9 cellular contexts compared by ENCODE assay signal in genomic region chr12:122072031-122072970, GRCh38. TPM values are rescaled to one million over a fixed set of nuclear protein-coding genes. Genes with fewer than 3 reads are reported as not detected.
DNase-seq lines count a peak whose midpoint lies in the region; ATAC-seq and TF ChIP-seq lines count a peak whose summit lies in the region.
"Had no signal": no experiment of that assay in that cellular context is flagged by ENCODE, and none has a peak within 500 bp of the region (broad histone marks: within the 10 kb centered on the region; RNA-seq: fewer than 3 reads in every experiment).

No MANE protein-coding gene starts in this region.

- peaks cover 18% of the 10 kb centered on the region for H3K4me1 Mint-ChIP-seq in HFFc6 (ENCODE audit: low read depth)

- no peaks in the 10 kb centered on the region for H3K36me3 Mint-ChIP-seq in HFFc6 (ENCODE audit: low read depth)

- H3K4me3 ChIP-seq in adipocyte (ENCODE audit: low read length): peak overlapping the region; percentile 19
- no peak overlapping the region for H3K4me3 ChIP-seq in testis

- H3K27me3 Mint-ChIP-seq in HFFc6 (ENCODE audit: insufficient read depth): peaks cover 2% of the 10 kb centered on the region; the same call in 1 of the 2 replicates

- TF ChIP-seq POLR2A in testis (IDR thresholded peaks at IDR 0.05): no peak

- peak overlapping the region; percentile 69 for H3K9ac ChIP-seq in adipocyte (ENCODE audit: low read length)

- H3K9me3 ChIP-seq in adipocyte (ENCODE audit: control insufficient read depth, low read length): no peaks in the 10 kb centered on the region
- H3K9me3 ChIP-seq in testis: no peaks in the 10 kb centered on the region

- DNase-seq in HFFc6: peak; percentile 98
- DNase-seq in adipocyte (ENCODE audit: low read depth): peak; percentile 94
- peak; percentile 81 for DNase-seq in hepatic stellate cell (ENCODE audit: low spot score)
- DNase-seq in testis: peak; percentile 71
- DNase-seq in NK-92 treated with Interleukin-12 subunit alpha and Interleukin-12 subunit beta, amount 100 ng/mL, for 24 hours (lab: John Stamatoyannopoulos, UW): no peak
- no peak for DNase-seq in NCI-H524 treated with DMSO at 0.1 percent for 48 hours (lab: John Stamatoyannopoulos, UW)
- no peak for DNase-seq in NCI-H2227 (lab: John Stamatoyannopoulos, UW; ENCODE audit: unreplicated experiment)

- H3K36me3 ChIP-seq in adipocyte (ENCODE audit: control insufficient read depth, insufficient read depth, low read length, severe bottlenecking) (no peaks in the 10 kb centered on the region), testis (ENCODE audit: low read depth, missing control alignments) (no peaks in the 10 kb centered on the region)

- H3K4me3 Mint-ChIP-seq in HFFc6: peak overlapping the region; percentile 42

- peak overlapping the region in 1 of 2 donors; percentile 56 for H3K27ac ChIP-seq in testis

- H3K4me1 ChIP-seq in adipocyte (ENCODE audit: control insufficient read depth, insufficient read depth, low read length): peaks cover 11% of the 10 kb centered on the region
- H3K4me1 ChIP-seq in testis: peaks cover 22% of the 10 kb centered on the region

- peak overlapping the region; percentile 49 for H3K27ac Mint-ChIP-seq in HFFc6
- H3K27ac Mint-ChIP-seq: activated T-helper 2 cell treated with anti-CD3 and anti-CD28 coated beads, Interferon-gamma antibody, Interleukin-2, Interleukin-4, amounts not matched to agents 10 μg/mL and 5 μg/mL and 100 μg/mL, durations not matched to agents 14 hours and 24 hours and 36 hours had no signal

- H3K9me3 Mint-ChIP-seq in HFFc6: no peaks in the 10 kb centered on the region
- H3K9me3 Mint-ChIP-seq: activated T-helper 2 cell treated with anti-CD3 and anti-CD28 coated beads, Interferon-gamma antibody, Interleukin-2, Interleukin-4, amounts not matched to agents 10 μg/mL and 5 μg/mL and 100 μg/mL, durations not matched to agents 14 hours and 24 hours and 36 hours had no signal

- intact Hi-C loops in testis (cut with DNase I; ENCODE audit: low total_unique reads): no loop called here

- 49 to 67% methylated on average over 11 of the region's 11 CpGs for WGBS in testis, 2 donors

- ATAC-seq in HG03342 (IDR thresholded peaks at IDR 0.05; ENCODE audit: unreplicated experiment): no peak

- H3K27me3 ChIP-seq in adipocyte (replicated peaks; ENCODE audit: control insufficient read depth, insufficient read depth, low read length) (no peaks in the 10 kb centered on the region), testis (no peaks in the 10 kb centered on the region)

- no peak for TF ChIP-seq CTCF in HFFc6 (IDR thresholded peaks at IDR 0.05)
- no peak for TF ChIP-seq CTCF in testis (IDR thresholded peaks at IDR 0.05)

RNA-seq across cellular contexts. Expression of gene MLXIP, which starts 6.3 kb away (rescaled TPM):
- total RNA-seq in HFFc6 (2021; fragmentation: NEBNext Ultra II Directional; extraction: Animal tissue kit (Norgen Biotek cat#: 25700)): 10 to 100 TPM; 19.0 to 23.8 (median 21.7) TPM
- total RNA-seq in testis: 10 to 100 TPM; 61.2 to 67.9 TPM
- polyA plus RNA-seq in testis (ENCODE audit: insufficient read depth, low read depth, low replicate concordance): 39.9 TPM

RNA-seq across cellular contexts. Expression of gene BCL7A, which starts 50.6 kb away (rescaled TPM):
- 1 to 10 TPM; 2.6 to 3.8 (median 3.4) TPM for total RNA-seq in HFFc6 (2021; fragmentation: NEBNext Ultra II Directional; extraction: Animal tissue kit (Norgen Biotek cat#: 25700))
- total RNA-seq in testis: 10 to 100 TPM; 10.2 to 11.1 TPM
- 5.9 TPM for polyA plus RNA-seq in testis (ENCODE audit: insufficient read depth, low read depth, low replicate concordance)

Comparison
In these comparisons a context has a peak if more than half of its experiments do, and no peak if none do; other contexts are left out.
1. DNase-seq: peak in HFFc6 (single experiment), adipocyte (single experiment), hepatic stellate cell (single experiment) and testis (single experiment); none in NK-92 treated with Interleukin-12 subunit alpha and Interleukin-12 subunit beta, amount 100 ng/mL, for 24 hours (single experiment), NCI-H524 treated with DMSO at 0.1 percent for 48 hours (single experiment) and NCI-H2227 (single experiment).